In the genomic region with DNA sequence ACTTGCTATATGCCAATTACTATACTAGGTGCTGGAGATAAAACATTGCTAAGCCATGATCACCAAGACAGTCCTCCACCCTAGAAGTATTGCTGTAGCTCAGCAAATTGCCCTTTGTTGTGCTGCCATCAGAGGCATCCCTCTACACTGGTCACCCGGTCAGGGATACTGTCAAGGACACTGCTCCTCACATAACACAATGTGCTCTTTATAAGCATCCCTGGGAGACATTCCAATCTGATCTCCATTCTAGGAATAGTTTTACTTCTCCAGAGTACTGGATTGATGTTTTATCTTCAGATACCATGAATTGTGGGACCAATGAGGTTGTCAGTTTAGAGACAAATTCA, we compare ENCODE assay signal across 23 cellular contexts. TPM values are rescaled to one million over a fixed set of nuclear protein-coding genes. Genes with fewer than 3 reads are reported as not detected.
DNase-seq lines count a peak whose midpoint lies in the region; ATAC-seq, FAIRE-seq and TF ChIP-seq lines count a peak whose summit lies in the region.
"Had no signal": no experiment of that assay in that cellular context is flagged by ENCODE, and none has a peak within 500 bp of the region (broad histone marks: within the 10 kb centered on the region; RNA-seq: fewer than 3 reads in every experiment).

No MANE protein-coding gene starts in this region.

- no TSS peak for BruUV-seq in K562 (replicated peaks; lab: Mats Ljungman, UMichigan)

- no peak overlapping the region for H3K27ac Mint-ChIP-seq in GM23338
- H3K27ac Mint-ChIP-seq: IgD-negative memory B cell had no signal

- peak; percentile 34 to 44; a peak in 2 of 6 replicates for ATAC-seq in A549
- peak; percentile 58 for ATAC-seq in GM23338
- ATAC-seq in K562, result peak; percentile 55
- ATAC-seq in GM19455 (IDR thresholded peaks at IDR 0.05; ENCODE audit: unreplicated experiment), result no peak
- no peak for ATAC-seq in left lung
- ATAC-seq: HCT116, Right ventricle myocardium inferior had no signal

- DNase-seq in A549 (ENCODE audit: low read depth in 1 of 2, low spot score in 1 of 2) (no peak), GM23338 (ENCODE audit: low spot score) (peak; percentile 24), K562 (ENCODE audit: extremely low read depth in 1 of 4, low spot score in 3 of 4) (no peak), pons (ENCODE audit: low spot score) (peak; percentile 73), DMS 273 (lab: John Stamatoyannopoulos, UW; ENCODE audit: unreplicated experiment) (no peak), left lung (no peak)
- DNase-seq: BE2C, DMS79 treated with DMSO at 0.1 percent for 48 hours, GOT3, Kasumi-1, MG63, NCI-H1417, NCI-H1694 treated with DMSO at 0.1 percent for 48 hours, NCI-H2081 treated with DMSO at 0.1 percent for 48 hours, NCI-H2171 treated with DMSO at 0.1 percent for 48 hours, NCI-H524 treated with DMSO at 0.1 percent for 48 hours, NCI-H82 had no signal

- H3K79me2 ChIP-seq in GM23338 (replicated peaks; ENCODE audit: insufficient read depth) (peaks cover 21% of the 10 kb centered on the region; the same call in 1 of the 2 replicates), K562 (ENCODE audit: control insufficient read depth, insufficient read depth, low read length) (peaks cover 40% of the 10 kb centered on the region)

- no peaks in the 10 kb centered on the region for H3K9me1 ChIP-seq in K562 (ENCODE audit: control insufficient read depth, insufficient read depth, low read length)

- peaks cover 5% of the 10 kb centered on the region; the same call in 1 of the 2 replicates for H3F3A ChIP-seq in GM23338 (replicated peaks; ENCODE audit: low read depth)

- in situ Hi-C loops in K562 (cut with MboI), result no loop called here

- TF ChIP-seq EP300 in A549 (IDR thresholded peaks at IDR 0.05), result no peak
- TF ChIP-seq EP300 in K562 (IDR thresholded peaks at IDR 0.05; ENCODE audit: low read length), result no peak

- no peak for FAIRE-seq in A549 (lab: Jason Lieb, UNC)
- FAIRE-seq in K562 (lab: Jason Lieb, UNC), result no peak
- FAIRE-seq: A204.1, HTR-8/SVneo had no signal

- CTCF ChIA-PET in A549 (lab: Yijun Ruan, JAX) (no interaction called here), K562 (lab: Yijun Ruan, JAX; ENCODE audit: low intra/inter-chr PET ratio) (no interaction called here)

- H3K9me3 Mint-ChIP-seq in GM23338, result no peaks in the 10 kb centered on the region
- H3K9me3 Mint-ChIP-seq: IgD-negative memory B cell had no signal

- no peak for TF ChIP-seq CTCF in A549 (IDR thresholded peaks at IDR 0.05)
- no peak for TF ChIP-seq CTCF in GM23338 (conservative IDR thresholded peaks at IDR 0.05; ENCODE audit: low read depth in 2 of 2)
- no peak for TF ChIP-seq CTCF in K562 (IDR thresholded peaks at IDR 0.05 in 2 of 3, conservative IDR thresholded peaks at IDR 0.05 in 1 of 3; ENCODE audit: insufficient read depth in 2 of 3, low read depth in 1 of 3, low read length in 3 of 3)
- no peak for TF ChIP-seq CTCF in left lung (IDR thresholded peaks at IDR 0.05)

- peaks cover 4% of the 10 kb centered on the region; the same call in 2 of the 3 replicates for H3K36me3 Mint-ChIP-seq in GM23338 (ENCODE audit: low read depth)
- H3K36me3 Mint-ChIP-seq: IgD-negative memory B cell had no signal

- H3K4me3 Mint-ChIP-seq in GM23338, result peak overlapping the region; percentile 22; the same call in 1 of the 3 replicates
- H3K4me3 Mint-ChIP-seq: IgD-negative memory B cell had no signal

- no peak for TF ChIP-seq RAD21 in A549 (conservative IDR thresholded peaks at IDR 0.05 in 1 of 2, IDR thresholded peaks at IDR 0.05 in 1 of 2)
- TF ChIP-seq RAD21 in K562 (CRISPR knock-in tag; conservative IDR thresholded peaks at IDR 0.05 in 1 of 2, IDR thresholded peaks at IDR 0.05 in 1 of 2), result no peak

- H3K9me3 ChIP-seq in A549 (no peaks in the 10 kb centered on the region), K562 (replicated peaks; ENCODE audit: control insufficient read depth, insufficient read depth, low read depth, low read length) (no peaks in the 10 kb centered on the region), left lung (no peaks in the 10 kb centered on the region)
- H3K9me3 ChIP-seq: BE2C, MG63 had no signal

- H3K27me3 ChIP-seq in GM23338 (ENCODE audit: insufficient read depth) (no peaks in the 10 kb centered on the region), K562 (ENCODE audit: control insufficient read depth in 2 of 2, insufficient read depth in 2 of 2, low read length in 2 of 2) (no peaks in the 10 kb centered on the region), left lung (no peaks in the 10 kb centered on the region)
- H3K27me3 ChIP-seq: BE2C, MG63 had no signal

- H4K20me1 ChIP-seq in GM23338 (replicated peaks; ENCODE audit: insufficient read depth), result no peaks in the 10 kb centered on the region; the same call in 1 of the 2 replicates
- H4K20me1 ChIP-seq in K562 (replicated peaks; ENCODE audit: control insufficient read depth, insufficient read depth, low read length), result 0 out of 2 replicates have a peak, but pooled peaks cover 4% of the 10 kb centered on the region

- H3K9me2 ChIP-seq in GM23338 (ENCODE audit: insufficient read depth), result no peaks in the 10 kb centered on the region

- WGBS in A549 (ENCODE audit: missing lambda C conversion rate), result 81% methylated on average over 1 of the region's 1 CpG
- 71% methylated on average over 1 of the region's 1 CpG for WGBS in K562 (ENCODE audit: insufficient coverage, low coverage, missing lambda C conversion rate)

- H3K27ac ChIP-seq in A549 (no peak overlapping the region), GM23338 (ENCODE audit: low read depth) (peak overlapping the region; percentile 18), K562 (ENCODE audit: extremely low read depth, low read depth, low read length) (no peak overlapping the region), left lung (no peak overlapping the region)

- POLR2A ChIA-PET in A549 (lab: Yijun Ruan, JAX), result interaction anchor here (4.3 kb wide), 1 partner anchor 10 kb away, joined by 41 read pairs; the partner anchor contains the start of gene DNAJA1
- POLR2A ChIA-PET in K562 (lab: Yijun Ruan, JAX), result interaction anchor here (0.5 to 6.2 kb wide), 4 partner anchors 10 to 206 kb away, joined by 3 to 64 read pairs (median 4); partner anchors contain the start of genes APTX and DNAJA1

- no peak overlapping the region for H3K4me2 ChIP-seq in A549
- peak overlapping the region; percentile 35 for H3K4me2 ChIP-seq in GM23338
- H3K4me2 ChIP-seq in K562 (ENCODE audit: insufficient read depth, low read length), result no peak overlapping the region

- H3K9ac ChIP-seq in K562 (ENCODE audit: insufficient read depth in 1 of 2, low read depth in 2 of 2, low read length in 2 of 2), result no peak overlapping the region

- H2AFZ ChIP-seq in GM23338 (no peak overlapping the region), K562 (ENCODE audit: low read depth, low read length) (no peak overlapping the region)

- H3K4me1 Mint-ChIP-seq in GM23338, result peaks cover 29% of the 10 kb centered on the region

- H3K4me1 ChIP-seq in A549 (no peaks in the 10 kb centered on the region), GM23338 (ENCODE audit: insufficient read depth) (peaks cover 38% of the 10 kb centered on the region), K562 (replicated peaks in 1 of 2; ENCODE audit: control insufficient read depth in 2 of 2, insufficient read depth in 2 of 2, low read length in 2 of 2) (peaks cover 0 to under 1% of the 10 kb centered on the region in 2 experiments; a peak in 2 of 5 replicates), left lung (no peaks in the 10 kb centered on the region)
- H3K4me1 ChIP-seq: BE2C had no signal

- TF ChIP-seq POLR2A in A549 (IDR thresholded peaks at IDR 0.05; ENCODE audit: low read length) (no peak), K562 (conservative IDR thresholded peaks at IDR 0.05) (no peak)

- peaks cover 4% of the 10 kb centered on the region for H3K27me3 Mint-ChIP-seq in GM23338 (ENCODE audit: insufficient read depth, low read depth, poor library complexity)
- H3K27me3 Mint-ChIP-seq: IgD-negative memory B cell had no signal

- H3K4me3 ChIP-seq in A549 (no peak overlapping the region), GM23338 (no peak overlapping the region), K562 (no peak overlapping the region), left lung (no peak overlapping the region)
- H3K4me3 ChIP-seq: MG63 had no signal

- intact Hi-C loops in K562 (cut with micrococcal nuclease) (no loop called here), left lung (cut with DNase I) (no loop called here)

- H3K36me3 ChIP-seq in GM23338 (ENCODE audit: insufficient read depth) (no peaks in the 10 kb centered on the region), K562 (ENCODE audit: control insufficient read depth, insufficient read depth, low read length) (peaks cover 14% of the 10 kb centered on the region; the same call in 2 of the 3 replicates), left lung (no peaks in the 10 kb centered on the region)
- H3K36me3 ChIP-seq: MG63 had no signal

RNA-seq across cellular contexts. Expression of gene DNAJA1, which starts 10.4 kb away (rescaled TPM):
- 241 and 258 TPM in 2 replicates for polyA plus RNA-seq in A549 (2011; rRNA removed)
- 107 and 140 TPM in 2 replicates for polyA plus RNA-seq in A549 (2012; cell fraction: cytosol; rRNA removed)
- polyA plus RNA-seq in A549 (2012; cell fraction: nucleus; rRNA removed), result 48.1 and 57.9 TPM in 2 replicates
- polyA plus RNA-seq in A549 (2017; fragmentation: RNase III; extraction: RNeasy Plus Mini Kit Qiagen cat#74134 plus additional on column Dnase treatment), result 357 to 421 TPM (median 410 TPM) in 3 replicates
- polyA minus RNA-seq in A549 (2011; rRNA and poly(A)+ RNA removed), result 117 and 130 TPM in 2 replicates
- 95.4 and 102 TPM in 2 replicates for total RNA-seq in GM23338 (2014; rRNA removed; shearing (Covaris generic))
- polyA plus RNA-seq in GM23338 (2016; fragmentation: Nextera tagmentation; extraction: Ambion mirVana), result 104 and 115 TPM in 2 replicates
- total RNA-seq in K562 (2011; cell fraction: chromatin; rRNA removed; ENCODE audit: low replicate concordance), result 20.1 and 36.0 TPM in 2 replicates
- total RNA-seq in K562 (2011; cell fraction: nucleolus; rRNA removed), result 20.0 and 23.6 TPM in 2 replicates
- total RNA-seq in K562 (2011; cell fraction: nucleoplasm; rRNA removed), result 25.0 and 35.3 TPM in 2 replicates
- 105 and 109 TPM in 2 replicates for total RNA-seq in K562 (2014; rRNA removed)
- total RNA-seq in K562 (2014; rRNA removed; fragmentation: Illumina TruSeq; extraction: Trizol), result 175 and 189 TPM in 2 replicates
- total RNA-seq in K562 (2015; rRNA removed; fragmentation: Illumina TruSeq; extraction: Trizol), result 192 and 194 TPM in 2 replicates
- 137 and 138 TPM in 2 replicates for total RNA-seq in K562 (2021)
- 170 and 197 TPM in 2 replicates for polyA plus RNA-seq in K562 (2011; rRNA removed)
- 36.7 and 57.5 TPM in 2 replicates for polyA plus RNA-seq in K562 (2011; cell fraction: cytosol; rRNA removed)
- 29.8 and 37.5 TPM in 2 replicates for polyA plus RNA-seq in K562 (2011; cell fraction: nucleus; rRNA removed)
- polyA plus RNA-seq in K562 (2012), result 79.7 and 168 TPM in 2 replicates
- 175 and 213 TPM in 2 replicates for polyA plus RNA-seq in K562 (2014; fragmentation: Illumina TruSeq; extraction: Trizol)
- polyA plus RNA-seq in K562 (2014; fragmentation: Nextera tagmentation; extraction: Ambion mirVana), result 100 to 1,000 TPM; 164 to 359 TPM
- 161 and 171 TPM in 2 replicates for polyA plus RNA-seq in K562 (2014; rRNA removed)
- polyA minus RNA-seq in K562 (2011; rRNA and poly(A)+ RNA removed), result 157 and 185 TPM in 2 replicates
- polyA minus RNA-seq in K562 (2011; cell fraction: cytosol; rRNA and poly(A)+ RNA removed), result 58.8 and 127 TPM in 2 replicates
- polyA minus RNA-seq in K562 (2011; cell fraction: nucleus; rRNA and poly(A)+ RNA removed), result 11.3 and 22.5 TPM in 2 replicates
- 100 to 1,000 TPM; 132 to 134 TPM for total RNA-seq in left lung

RNA-seq across cellular contexts. Expression of gene APTX, which starts 13.2 kb away (rescaled TPM):
- polyA plus RNA-seq in A549 (2011; rRNA removed), result 51.1 and 69.6 TPM in 2 replicates
- 20.9 and 21.6 TPM in 2 replicates for polyA plus RNA-seq in A549 (2012; cell fraction: cytosol; rRNA removed)
- polyA plus RNA-seq in A549 (2012; cell fraction: nucleus; rRNA removed), result 10.7 and 22.0 TPM in 2 replicates
- 47.0 to 54.1 TPM (median 47.7 TPM) in 3 replicates for polyA plus RNA-seq in A549 (2017; fragmentation: RNase III; extraction: RNeasy Plus Mini Kit Qiagen cat#74134 plus additional on column Dnase treatment)
- 25.0 and 28.5 TPM in 2 replicates for polyA minus RNA-seq in A549 (2011; rRNA and poly(A)+ RNA removed)
- 46.2 and 46.6 TPM in 2 replicates for total RNA-seq in GM23338 (2014; rRNA removed; shearing (Covaris generic))
- polyA plus RNA-seq in GM23338 (2016; fragmentation: Nextera tagmentation; extraction: Ambion mirVana), result 32.6 and 33.7 TPM in 2 replicates
- total RNA-seq in K562 (2011; cell fraction: chromatin; rRNA removed; ENCODE audit: low replicate concordance), result 58.4 and 95.3 TPM in 2 replicates
- total RNA-seq in K562 (2011; cell fraction: nucleolus; rRNA removed), result 47.5 and 55.4 TPM in 2 replicates
- 70.0 and 94.7 TPM in 2 replicates for total RNA-seq in K562 (2011; cell fraction: nucleoplasm; rRNA removed)
- 51.2 and 70.5 TPM in 2 replicates for total RNA-seq in K562 (2014; rRNA removed)
- total RNA-seq in K562 (2014; rRNA removed; fragmentation: Illumina TruSeq; extraction: Trizol), result 68.9 and 72.5 TPM in 2 replicates
- 54.5 and 59.3 TPM in 2 replicates for total RNA-seq in K562 (2015; rRNA removed; fragmentation: Illumina TruSeq; extraction: Trizol)
- 46.2 and 49.2 TPM in 2 replicates for total RNA-seq in K562 (2021)
- 50.1 and 69.5 TPM in 2 replicates for polyA plus RNA-seq in K562 (2011; rRNA removed)
- polyA plus RNA-seq in K562 (2011; cell fraction: cytosol; rRNA removed), result 25.0 and 40.2 TPM in 2 replicates
- 48.7 and 57.1 TPM in 2 replicates for polyA plus RNA-seq in K562 (2011; cell fraction: nucleus; rRNA removed)
- polyA plus RNA-seq in K562 (2012), result 40.8 and 49.4 TPM in 2 replicates
- 58.1 and 73.6 TPM in 2 replicates for polyA plus RNA-seq in K562 (2014; fragmentation: Illumina TruSeq; extraction: Trizol)
- 10 to 100 TPM; 81.9 to 92.4 TPM for polyA plus RNA-seq in K562 (2014; fragmentation: Nextera tagmentation; extraction: Ambion mirVana)
- polyA plus RNA-seq in K562 (2014; rRNA removed), result 65.7 and 68.2 TPM in 2 replicates
- 46.6 and 58.5 TPM in 2 replicates for polyA minus RNA-seq in K562 (2011; rRNA and poly(A)+ RNA removed)
- polyA minus RNA-seq in K562 (2011; cell fraction: cytosol; rRNA and poly(A)+ RNA removed), result 14.2 and 17.1 TPM in 2 replicates
- polyA minus RNA-seq in K562 (2011; cell fraction: nucleus; rRNA and poly(A)+ RNA removed), result 26.3 and 37.4 TPM in 2 replicates
- 10 to 100 TPM; 21.7 to 29.1 TPM for total RNA-seq in left lung

Comparison
In these comparisons a context has a peak if more than half of its experiments do, and no peak if none do; other contexts are left out.
1. ATAC-seq: peak in A549 (2 of 2), GM23338 (single experiment) and K562 (single experiment); none in GM19455 (single experiment) and left lung (single experiment).
2. DNase-seq: peak in GM23338 (single experiment) and pons (single experiment); none in A549 (0 of 2), K562 (0 of 4), DMS 273 (single experiment) and left lung (0 of 2).